Comparison of ENCODE assay signal across 9 cellular contexts in genomic region chr10:15585303-15585715, GRCh38.
DNase-seq lines count a peak whose midpoint lies in the region; ATAC-seq and TF ChIP-seq lines count a peak whose summit lies in the region.
"Had no signal": no experiment of that assay in that cellular context is flagged by ENCODE, and none has a peak within 500 bp of the region (broad histone marks: within the 10 kb centered on the region; RNA-seq: fewer than 3 reads in every experiment).

No MANE protein-coding gene starts in this region.

- no peak overlapping the region for H3K4me3 Mint-ChIP-seq in CD4-positive, alpha-beta T cell
- H3K4me3 Mint-ChIP-seq in activated naive CD8-positive, alpha-beta T cell treated with anti-CD3 and anti-CD28 coated beads for 36 hours = no peak overlapping the region
- no peak overlapping the region for H3K4me3 Mint-ChIP-seq in natural killer cell treated with Interleukin-12 subunit alpha and Interleukin-12 subunit beta and Interleukin-15 and Interleukin-18, amount 100 ng/mL, for 72 hours
- H3K4me3 Mint-ChIP-seq: activated B cell treated with CpG ODN at 0.5 μM for 24 hours had no signal

- peaks cover 18% of the 10 kb centered on the region for H3K27me3 Mint-ChIP-seq in CD4-positive, alpha-beta T cell
- H3K27me3 Mint-ChIP-seq in activated naive CD8-positive, alpha-beta T cell treated with anti-CD3 and anti-CD28 coated beads for 36 hours = peaks cover 11% of the 10 kb centered on the region
- peaks cover 6 to 8% of the 10 kb centered on the region in 2 donors for H3K27me3 Mint-ChIP-seq in natural killer cell treated with Interleukin-12 subunit alpha and Interleukin-12 subunit beta and Interleukin-15 and Interleukin-18, amount 100 ng/mL, for 72 hours
- H3K27me3 Mint-ChIP-seq: activated B cell treated with CpG ODN at 0.5 μM for 24 hours had no signal

- CTCF ChIA-PET in CD4-positive, alpha-beta T cell (lab: Charles Lee) = no interaction called here

- no peak overlapping the region for H3K4me2 ChIP-seq in hepatocyte

- H3K4me1 ChIP-seq in hepatocyte (ENCODE audit: insufficient read depth) = peaks cover 13% of the 10 kb centered on the region

- H3K79me2 ChIP-seq in hepatocyte = no peaks in the 10 kb centered on the region

- H3K36me3 ChIP-seq in hepatocyte (replicated peaks; ENCODE audit: insufficient read depth, low read depth) = no peaks in the 10 kb centered on the region

- no peak overlapping the region for H3K4me3 ChIP-seq in hepatocyte

- no peaks in the 10 kb centered on the region for H3K9me2 ChIP-seq in hepatocyte (replicated peaks; ENCODE audit: insufficient read depth)

- H3K27ac ChIP-seq in CD4-positive, alpha-beta T cell (ENCODE audit: low read depth, low read length) = no peak overlapping the region
- no peak overlapping the region for H3K27ac ChIP-seq in hepatocyte

- H3K4me1 Mint-ChIP-seq in CD4-positive, alpha-beta T cell (ENCODE audit: low read depth) = no peaks in the 10 kb centered on the region
- H3K4me1 Mint-ChIP-seq in activated naive CD8-positive, alpha-beta T cell treated with anti-CD3 and anti-CD28 coated beads for 36 hours = no peaks in the 10 kb centered on the region
- H3K4me1 Mint-ChIP-seq in natural killer cell treated with Interleukin-12 subunit alpha and Interleukin-12 subunit beta and Interleukin-15 and Interleukin-18, amount 100 ng/mL, for 72 hours (ENCODE audit: low read depth in 2 of 2) = no peaks in the 10 kb centered on the region
- H3K4me1 Mint-ChIP-seq: activated B cell treated with CpG ODN at 0.5 μM for 24 hours had no signal

- H3K36me3 Mint-ChIP-seq in CD4-positive, alpha-beta T cell (ENCODE audit: low read depth) = no peaks in the 10 kb centered on the region
- H3K36me3 Mint-ChIP-seq in activated naive CD8-positive, alpha-beta T cell treated with anti-CD3 and anti-CD28 coated beads for 36 hours = no peaks in the 10 kb centered on the region
- H3K36me3 Mint-ChIP-seq in natural killer cell treated with Interleukin-12 subunit alpha and Interleukin-12 subunit beta and Interleukin-15 and Interleukin-18, amount 100 ng/mL, for 72 hours = no peaks in the 10 kb centered on the region

- TF ChIP-seq CTCF in CD4-positive, alpha-beta T cell (IDR thresholded peaks at IDR 0.05) = peak; percentile 23
- peak; percentile 66 for TF ChIP-seq CTCF in hepatocyte (IDR thresholded peaks at IDR 0.05; ENCODE audit: poor library complexity)

- no peaks in the 10 kb centered on the region for H3K27me3 ChIP-seq in CD4-positive, alpha-beta T cell (ENCODE audit: control insufficient read depth, insufficient read depth, low read length)
- no peaks in the 10 kb centered on the region for H3K27me3 ChIP-seq in hepatocyte

- no peaks in the 10 kb centered on the region for H4K20me1 ChIP-seq in hepatocyte (ENCODE audit: insufficient read depth, poor library complexity, severe bottlenecking)

- H2AFZ ChIP-seq in hepatocyte = no peak overlapping the region

- peaks cover 2% of the 10 kb centered on the region for H3K9me3 Mint-ChIP-seq in CD4-positive, alpha-beta T cell
- peaks cover 4% of the 10 kb centered on the region for H3K9me3 Mint-ChIP-seq in activated naive CD8-positive, alpha-beta T cell treated with anti-CD3 and anti-CD28 coated beads for 36 hours
- H3K9me3 Mint-ChIP-seq in natural killer cell treated with Interleukin-12 subunit alpha and Interleukin-12 subunit beta and Interleukin-15 and Interleukin-18, amount 100 ng/mL, for 72 hours = no peaks in the 10 kb centered on the region

- POLR2A ChIA-PET in CD4-positive, alpha-beta T cell (lab: Charles Lee) = no interaction called here

- H3K9me3 ChIP-seq in CD4-positive, alpha-beta T cell (ENCODE audit: control insufficient read depth, low read length) = no peaks in the 10 kb centered on the region
- H3K9me3 ChIP-seq in hepatocyte (ENCODE audit: low read depth) = no peaks in the 10 kb centered on the region

- no peak overlapping the region for H3K27ac Mint-ChIP-seq in CD4-positive, alpha-beta T cell
- H3K27ac Mint-ChIP-seq in activated naive CD8-positive, alpha-beta T cell treated with anti-CD3 and anti-CD28 coated beads for 36 hours = no peak overlapping the region
- H3K27ac Mint-ChIP-seq in natural killer cell treated with Interleukin-12 subunit alpha and Interleukin-12 subunit beta and Interleukin-15 and Interleukin-18, amount 100 ng/mL, for 72 hours = no peak overlapping the region
- H3K27ac Mint-ChIP-seq: activated B cell treated with CpG ODN at 0.5 μM for 24 hours had no signal

- peak in 2 of 10 experiments; percentile 1 to 2 for DNase-seq in CD4-positive, alpha-beta T cell
- DNase-seq in NCI-H82 (lab: John Stamatoyannopoulos, UW) (peak; percentile 84), hepatocyte (ENCODE audit: low spot score) (peak; percentile 60)
- peak; percentile 37 for DNase-seq in activated naive CD8-positive, alpha-beta T cell treated with anti-CD3 and anti-CD28 coated beads for 36 hours
- peak; percentile 4 to 26 (median 26) for DNase-seq in stimulated activated CD4-positive, alpha-beta T cell treated with anti-CD3 and anti-CD28 coated beads, Interleukin-12 subunit alpha, Interleukin-12 subunit beta, amount 100 ng/mL, for 48 hours (ENCODE audit: low read depth in 2 of 3, low spot score in 1 of 3)
- DNase-seq in natural killer cell treated with Interleukin-12 subunit alpha and Interleukin-12 subunit beta and Interleukin-15 and Interleukin-18, amount 100 ng/mL, for 72 hours (ENCODE audit: low spot score) = no peak
- DNase-seq: activated B cell treated with CpG ODN at 0.5 μM for 24 hours had no signal

- WGBS in hepatocyte (ENCODE audit: low lambda C conversion rate, missing lambda C conversion rate) = 15% methylated on average over 6 of the region's 6 CpGs

- intact Hi-C loops in CD4-positive, alpha-beta T cell (cut with DNase I, micrococcal nuclease) = no loop called here

- ATAC-seq in CD4-positive, alpha-beta T cell (ENCODE audit: poor library complexity) = no peak
- ATAC-seq in GM18520 (IDR thresholded peaks at IDR 0.05; ENCODE audit: unreplicated experiment) (peak; percentile 56), HG03066 (IDR thresholded peaks at IDR 0.05; ENCODE audit: low read depth, unreplicated experiment) (peak; percentile 76)
- ATAC-seq in natural killer cell treated with Interleukin-12 subunit alpha and Interleukin-12 subunit beta and Interleukin-15 and Interleukin-18, amount 100 ng/mL, for 72 hours = no peak

Comparison
In these comparisons a context has a peak if more than half of its experiments do, and no peak if none do; other contexts are left out.
1. ATAC-seq: peak in GM18520 (single experiment) and HG03066 (single experiment); none in CD4-positive, alpha-beta T cell (single experiment) and natural killer cell treated with Interleukin-12 subunit alpha and Interleukin-12 subunit beta and Interleukin-15 and Interleukin-18, amount 100 ng/mL, for 72 hours (0 of 2).